ENCODE assay signal across 19 cellular contexts in genomic region chr10:43048301-43049051, GRCh38. TPM values are rescaled to one million over a fixed set of nuclear protein-coding genes. Genes with fewer than 3 reads are reported as not detected.
DNase-seq lines count a peak whose midpoint lies in the region; ATAC-seq and TF ChIP-seq lines count a peak whose summit lies in the region.
"Had no signal": no experiment of that assay in that cellular context is flagged by ENCODE, and none has a peak within 500 bp of the region (broad histone marks: within the 10 kb centered on the region; RNA-seq: fewer than 3 reads in every experiment).

No MANE protein-coding gene starts in this region.

- intact Hi-C loops in left ventricle myocardium superior (cut with micrococcal nuclease) (no loop called here), lower lobe of right lung (cut with DNase I) (no loop called here), aorta (cut with DNase I) (no loop called here)

- H3K36me3 ChIP-seq in right atrium auricular region (no peaks in the 10 kb centered on the region), lower lobe of right lung (no peaks in the 10 kb centered on the region), aorta (ENCODE audit: control insufficient read depth in 1 of 2, insufficient read depth in 2 of 2, low read length in 1 of 2) (no peaks in the 10 kb centered on the region)
- H3K36me3 ChIP-seq: upper lobe of left lung had no signal

- WGBS in aorta, 2 donors: 75 to 81% methylated on average over 5 of the region's 5 CpGs

- DNase-seq in left ventricle myocardium superior (peak; percentile 17), right atrium auricular region (ENCODE audit: low spot score) (no peak), T-helper 17 cell (peak in 2 of 3 donors; percentile 6 to 7), lower lobe of right lung (peak; percentile 10), aorta (peak; percentile 21 to 36)
- DNase-seq in stimulated activated CD8-positive, alpha-beta memory T cell treated with anti-CD3 and anti-CD28 coated beads, Interleukin-4, amount 100 ng/mL, for 48 hours: no peak
- no peak for DNase-seq in activated T-cell treated with anti-CD3 and anti-CD28 coated beads, Interleukin-2, amount 50 U/mL, for 4 hours
- DNase-seq: ACHN; activated CD8-positive, alpha-beta memory T cell treated with anti-CD3 and anti-CD28 coated beads, Interleukin-2, amount 50 U/mL, for 4 hours; activated naive CD4-positive, alpha-beta T cell treated with anti-CD3 and anti-CD28 coated beads, Interleukin-2, amount 50 U/mL, for 16 hours; effector memory CD8-positive, alpha-beta T cell; NCI-H1436 treated with DMSO at 0.1 percent for 48 hours; NCI-H226; SHP77 had no signal

- no peak for ATAC-seq in left ventricle myocardium superior
- ATAC-seq in T-helper 17 cell: no peak
- no peak for ATAC-seq in lower lobe of right lung
- no peak for ATAC-seq in aorta (ENCODE audit: low FRiP score)
- no peak for ATAC-seq in GM18861 (IDR thresholded peaks at IDR 0.05; ENCODE audit: unreplicated experiment)
- no peak for ATAC-seq in activated T-cell treated with anti-CD3 and anti-CD28 coated beads, Interleukin-2, amount 50 U/mL, for 4 hours
- ATAC-seq: effector memory CD8-positive, alpha-beta T cell had no signal

- no peaks in the 10 kb centered on the region for H3K9me3 Mint-ChIP-seq in activated T-cell treated with anti-CD3 and anti-CD28 coated beads, Interleukin-2, amount 50 U/mL, for 4 hours
- H3K9me3 Mint-ChIP-seq: effector memory CD8-positive, alpha-beta T cell; neural crest cell; T-helper 2 cell treated with Interferon-gamma antibody and Interleukin-4, amounts not matched to agents 5 μg/mL and 100 μg/mL, for 36 hours had no signal

- peaks cover 3% of the 10 kb centered on the region for H3K4me1 Mint-ChIP-seq in T-helper 17 cell
- no peaks in the 10 kb centered on the region for H3K4me1 Mint-ChIP-seq in activated T-cell treated with anti-CD3 and anti-CD28 coated beads, Interleukin-2, amount 50 U/mL, for 4 hours (ENCODE audit: low read depth)

- H3K9me3 ChIP-seq in right atrium auricular region (no peaks in the 10 kb centered on the region), T-helper 17 cell (ENCODE audit: control insufficient read depth, low read length, poor library complexity, severe bottlenecking) (no peaks in the 10 kb centered on the region), lower lobe of right lung (no peaks in the 10 kb centered on the region), aorta (ENCODE audit: control insufficient read depth, low read length) (no peaks in the 10 kb centered on the region)
- H3K9me3 ChIP-seq: upper lobe of left lung had no signal

- H3K27ac Mint-ChIP-seq in T-helper 17 cell: no peak overlapping the region
- H3K27ac Mint-ChIP-seq: effector memory CD8-positive, alpha-beta T cell; T-helper 2 cell treated with Interferon-gamma antibody and Interleukin-4, amounts not matched to agents 5 μg/mL and 100 μg/mL, for 36 hours had no signal

- no peak overlapping the region for H3K4me3 Mint-ChIP-seq in T-helper 17 cell
- H3K4me3 Mint-ChIP-seq in activated T-cell treated with anti-CD3 and anti-CD28 coated beads, Interleukin-2, amount 50 U/mL, for 4 hours: no peak overlapping the region
- H3K4me3 Mint-ChIP-seq: effector memory CD8-positive, alpha-beta T cell; neural crest cell; T-helper 2 cell treated with Interferon-gamma antibody and Interleukin-4, amounts not matched to agents 5 μg/mL and 100 μg/mL, for 36 hours had no signal

- H3K27me3 ChIP-seq in right atrium auricular region (no peaks in the 10 kb centered on the region), lower lobe of right lung (ENCODE audit: low read depth) (peaks cover 12% of the 10 kb centered on the region), aorta (ENCODE audit: control insufficient read depth in 1 of 2, insufficient read depth in 2 of 2, low read length in 1 of 2) (no peaks in the 10 kb centered on the region)
- H3K27me3 ChIP-seq: upper lobe of left lung had no signal

- no peak for TF ChIP-seq CTCF in right atrium auricular region (IDR thresholded peaks at IDR 0.05)
- no peak for TF ChIP-seq CTCF in lower lobe of right lung (IDR thresholded peaks at IDR 0.05)

- no peaks in the 10 kb centered on the region for H3K36me3 Mint-ChIP-seq in T-helper 17 cell (ENCODE audit: low read depth)
- H3K36me3 Mint-ChIP-seq in activated T-cell treated with anti-CD3 and anti-CD28 coated beads, Interleukin-2, amount 50 U/mL, for 4 hours (ENCODE audit: insufficient read depth): no peaks in the 10 kb centered on the region

- H3K4me3 ChIP-seq in right atrium auricular region: no peak overlapping the region
- H3K4me3 ChIP-seq in lower lobe of right lung: no peak overlapping the region
- no peak overlapping the region for H3K4me3 ChIP-seq in aorta (ENCODE audit: low read length in 2 of 2)
- H3K4me3 ChIP-seq: upper lobe of left lung had no signal

- H3K27ac ChIP-seq in right atrium auricular region (no peak overlapping the region), lower lobe of right lung (no peak overlapping the region), aorta (ENCODE audit: low read depth in 1 of 2, low read length in 2 of 2) (no peak overlapping the region)
- H3K27ac ChIP-seq: KMS-11, upper lobe of left lung had no signal

- H3K27me3 Mint-ChIP-seq in T-helper 17 cell: peaks cover 55% of the 10 kb centered on the region
- no peaks in the 10 kb centered on the region for H3K27me3 Mint-ChIP-seq in activated T-cell treated with anti-CD3 and anti-CD28 coated beads, Interleukin-2, amount 50 U/mL, for 4 hours (ENCODE audit: low read depth)

- no peaks in the 10 kb centered on the region for H3K4me1 ChIP-seq in right atrium auricular region
- H3K4me1 ChIP-seq in lower lobe of right lung: no peaks in the 10 kb centered on the region
- H3K4me1 ChIP-seq in aorta (ENCODE audit: control insufficient read depth in 1 of 2, insufficient read depth in 2 of 2, low read length in 2 of 2): no peaks in the 10 kb centered on the region
- H3K4me1 ChIP-seq: upper lobe of left lung had no signal

RNA-seq across cellular contexts. Expression of gene RET, which starts 28.4 kb away (rescaled TPM):
- total RNA-seq in left ventricle myocardium superior (8.4 TPM), right atrium auricular region (under 1 TPM; 0.12 to 0.44 TPM), T-helper 17 cell (under 1 TPM in 1 of 2 donors, not detected in 1; 0.34 TPM), lower lobe of right lung (0.68 TPM), aorta (1 to 10 TPM in 1 of 2 donors, under 1 TPM in 1; 0.29 to 2.5 TPM)
- under 1 TPM in 1 of 2 donors, not detected in 1; 0.25 TPM for polyA plus RNA-seq in aorta
- under 1 TPM; 0.13 to 0.41 (median 0.13) TPM for total RNA-seq in activated T-cell treated with anti-CD3 and anti-CD28 coated beads, Interleukin-2, amount 50 U/mL, for 4 hours

Comparison
In these comparisons a context has a peak if more than half of its experiments do, and no peak if none do; other contexts are left out.
1. DNase-seq: peak in left ventricle myocardium superior (single experiment), T-helper 17 cell (2 of 3), lower lobe of right lung (single experiment) and aorta (2 of 2); none in right atrium auricular region (single experiment), stimulated activated CD8-positive, alpha-beta memory T cell treated with anti-CD3 and anti-CD28 coated beads, Interleukin-4, amount 100 ng/mL, for 48 hours (single experiment) and activated T-cell treated with anti-CD3 and anti-CD28 coated beads, Interleukin-2, amount 50 U/mL, for 4 hours (single experiment).